Comparison of ENCODE assay signal across 1 cellular context in genomic region chr20:63519765-63520593, GRCh38.
TF ChIP-seq lines count a peak whose summit lies in the region.

No MANE protein-coding gene starts in this region.

TF ChIP-seq in HepG2, 621 proteins besides CTCF, POLR2A, EP300 and RAD21 (continued from another document and continues in another):
- no peak for TF ChIP-seq KDM3A (CRISPR knock-in tag; IDR thresholded peaks at IDR 0.05; ENCODE audit: low read depth)
- peak; percentile 19 for TF ChIP-seq AGO2 (optimal IDR thresholded peaks at IDR 0.05; ENCODE audit: low read depth, low read length)
- TF ChIP-seq KLF13 (CRISPR knock-in tag; IDR thresholded peaks at IDR 0.05): no peak
- TF ChIP-seq ZSCAN21 (CRISPR knock-in tag; IDR thresholded peaks at IDR 0.05; ENCODE audit: borderline replicate concordance): 0 out of 2 replicates have a peak, but pooled peaks have one; percentile 30
- no peak for TF ChIP-seq MTERF4 (CRISPR knock-in tag; IDR thresholded peaks at IDR 0.05)
- TF ChIP-seq ZNF597 (CRISPR knock-in tag; IDR thresholded peaks at IDR 0.05): no peak
- no peak for TF ChIP-seq ZMYM3 (CRISPR knock-in tag; IDR thresholded peaks at IDR 0.05)
- TF ChIP-seq CENPX (CRISPR knock-in tag; IDR thresholded peaks at IDR 0.05): no peak
- no peak for TF ChIP-seq HMG20A (CRISPR knock-in tag; IDR thresholded peaks at IDR 0.05; ENCODE audit: borderline replicate concordance)
- TF ChIP-seq ZNF160 (CRISPR knock-in tag; IDR thresholded peaks at IDR 0.05): no peak
- TF ChIP-seq JDP2 (CRISPR knock-in tag; IDR thresholded peaks at IDR 0.05; ENCODE audit: borderline replicate concordance): no peak
- no peak for TF ChIP-seq ZNF431 (CRISPR knock-in tag; IDR thresholded peaks at IDR 0.05; ENCODE audit: borderline replicate concordance, low read depth)
- TF ChIP-seq ZNF678 (CRISPR knock-in tag; IDR thresholded peaks at IDR 0.05): no peak
- TF ChIP-seq ZNF292 (CRISPR knock-in tag; IDR thresholded peaks at IDR 0.05; ENCODE audit: borderline replicate concordance, low read depth): no peak
- no peak for TF ChIP-seq ZNF547 (CRISPR knock-in tag; IDR thresholded peaks at IDR 0.05)
- no peak for TF ChIP-seq ZNF639 (CRISPR knock-in tag; conservative IDR thresholded peaks at IDR 0.05)
- TF ChIP-seq, protein P1, sequence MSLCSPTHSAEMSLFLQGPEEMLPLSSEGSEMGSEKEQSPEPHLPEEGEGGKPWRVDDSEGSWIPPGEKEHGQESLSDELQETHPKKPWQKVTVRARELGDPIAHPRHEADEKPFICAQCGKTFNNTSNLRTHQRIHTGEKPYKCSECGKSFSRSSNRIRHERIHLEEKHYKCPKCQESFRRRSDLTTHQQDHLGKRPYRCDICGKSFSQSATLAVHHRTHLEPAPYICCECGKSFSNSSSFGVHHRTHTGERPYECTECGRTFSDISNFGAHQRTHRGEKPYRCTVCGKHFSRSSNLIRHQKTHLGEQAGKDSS (CRISPR knock-in tag; IDR thresholded peaks at IDR 0.05; ENCODE audit: borderline replicate concordance, low read depth): no peak
- TF ChIP-seq PBX2 (CRISPR knock-in tag; IDR thresholded peaks at IDR 0.05): no peak
- TF ChIP-seq, protein P2, sequence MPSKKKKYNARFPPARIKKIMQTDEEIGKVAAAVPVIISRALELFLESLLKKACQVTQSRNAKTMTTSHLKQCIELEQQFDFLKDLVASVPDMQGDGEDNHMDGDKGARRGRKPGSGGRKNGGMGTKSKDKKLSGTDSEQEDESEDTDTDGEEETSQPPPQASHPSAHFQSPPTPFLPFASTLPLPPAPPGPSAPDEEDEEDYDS (CRISPR knock-in tag; IDR thresholded peaks at IDR 0.05): no peak
- no peak for TF ChIP-seq HMG20B (CRISPR knock-in tag; conservative IDR thresholded peaks at IDR 0.05)
- TF ChIP-seq RCOR2 (CRISPR knock-in tag; IDR thresholded peaks at IDR 0.05): no peak
- peak; percentile 31; the same call in 1 of the 2 replicates for TF ChIP-seq TAF1 (CRISPR knock-in tag; IDR thresholded peaks at IDR 0.05)
- 0 out of 2 replicates have a peak, but pooled peaks have one; percentile 17 for TF ChIP-seq ZGPAT (CRISPR knock-in tag; IDR thresholded peaks at IDR 0.05)
- no peak for TF ChIP-seq ZSCAN25 (CRISPR knock-in tag; IDR thresholded peaks at IDR 0.05)
- TF ChIP-seq LCORL (IDR thresholded peaks at IDR 0.05): no peak
- TF ChIP-seq LCORL (CRISPR knock-in tag; IDR thresholded peaks at IDR 0.05): 0 out of 2 replicates have a peak, but pooled peaks have one; percentile 23
- TF ChIP-seq, protein P3, sequence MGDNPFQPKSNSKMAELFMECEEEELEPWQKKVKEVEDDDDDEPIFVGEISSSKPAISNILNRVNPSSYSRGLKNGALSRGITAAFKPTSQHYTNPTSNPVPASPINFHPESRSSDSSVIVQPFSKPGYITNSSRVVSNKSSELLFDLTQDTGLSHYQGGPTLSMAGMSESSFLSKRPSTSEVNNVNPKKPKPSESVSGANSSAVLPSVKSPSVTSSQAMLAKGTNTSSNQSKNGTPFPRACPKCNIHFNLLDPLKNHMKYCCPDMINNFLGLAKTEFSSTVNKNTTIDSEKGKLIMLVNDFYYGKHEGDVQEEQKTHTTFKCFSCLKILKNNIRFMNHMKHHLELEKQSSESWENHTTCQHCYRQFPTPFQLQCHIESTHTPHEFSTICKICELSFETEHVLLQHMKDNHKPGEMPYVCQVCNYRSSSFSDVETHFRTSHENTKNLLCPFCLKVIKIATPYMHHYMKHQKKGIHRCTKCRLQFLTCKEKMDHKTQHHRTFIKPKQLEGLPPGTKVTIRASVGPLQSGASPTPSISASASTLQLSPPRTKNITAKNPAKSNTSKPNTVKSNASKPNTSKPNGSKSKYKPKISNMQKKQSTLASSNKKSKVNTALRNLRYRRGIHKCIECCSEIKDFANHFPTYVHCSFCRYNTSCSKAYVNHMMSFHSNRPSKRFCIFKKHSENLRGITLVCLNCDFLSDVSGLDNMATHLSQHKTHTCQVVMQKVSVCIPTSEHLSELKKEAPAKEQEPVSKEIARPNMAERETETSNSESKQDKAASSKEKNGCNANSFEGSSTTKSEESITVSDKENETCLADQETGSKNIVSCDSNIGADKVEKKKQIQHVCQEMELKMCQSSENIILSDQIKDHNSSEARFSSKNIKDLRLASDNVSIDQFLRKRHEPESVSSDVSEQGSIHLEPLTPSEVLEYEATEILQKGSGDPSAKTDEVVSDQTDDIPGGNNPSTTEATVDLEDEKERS (CRISPR knock-in tag; IDR thresholded peaks at IDR 0.05): no peak
- TF ChIP-seq IKZF1 (IDR thresholded peaks at IDR 0.05): no peak
- TF ChIP-seq ZNF782 (CRISPR knock-in tag; IDR thresholded peaks at IDR 0.05; ENCODE audit: borderline replicate concordance): no peak
- no peak for TF ChIP-seq EEA1 (CRISPR knock-in tag; IDR thresholded peaks at IDR 0.05; ENCODE audit: borderline replicate concordance)
- no peak for TF ChIP-seq ZNF501 (CRISPR knock-in tag; IDR thresholded peaks at IDR 0.05)
- peak; percentile 28; the same call in 1 of the 2 replicates for TF ChIP-seq HINFP (CRISPR knock-in tag; IDR thresholded peaks at IDR 0.05; ENCODE audit: low read depth)
- no peak for TF ChIP-seq MXD3 (CRISPR knock-in tag; IDR thresholded peaks at IDR 0.05)
- no peak for TF ChIP-seq ZNF33A (CRISPR knock-in tag; IDR thresholded peaks at IDR 0.05; ENCODE audit: borderline replicate concordance)
- TF ChIP-seq ZEB1 (IDR thresholded peaks at IDR 0.05; ENCODE audit: insufficient replicate concordance, low read depth): no peak
- TF ChIP-seq ATF7-NPFF (CRISPR knock-in tag; IDR thresholded peaks at IDR 0.05; ENCODE audit: low read depth): no peak
- peak; percentile 35 for TF ChIP-seq HNRNPK (IDR thresholded peaks at IDR 0.05; ENCODE audit: low read depth, low read length, poor library complexity, severe bottlenecking)
- TF ChIP-seq, protein P4, sequence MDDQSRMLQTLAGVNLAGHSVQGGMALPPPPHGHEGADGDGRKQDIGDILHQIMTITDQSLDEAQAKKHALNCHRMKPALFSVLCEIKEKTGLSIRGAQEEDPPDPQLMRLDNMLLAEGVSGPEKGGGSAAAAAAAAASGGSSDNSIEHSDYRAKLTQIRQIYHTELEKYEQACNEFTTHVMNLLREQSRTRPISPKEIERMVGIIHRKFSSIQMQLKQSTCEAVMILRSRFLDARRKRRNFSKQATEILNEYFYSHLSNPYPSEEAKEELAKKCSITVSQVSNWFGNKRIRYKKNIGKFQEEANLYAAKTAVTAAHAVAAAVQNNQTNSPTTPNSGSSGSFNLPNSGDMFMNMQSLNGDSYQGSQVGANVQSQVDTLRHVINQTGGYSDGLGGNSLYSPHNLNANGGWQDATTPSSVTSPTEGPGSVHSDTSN (CRISPR knock-in tag; IDR thresholded peaks at IDR 0.05; ENCODE audit: borderline replicate concordance): no peak
- TF ChIP-seq ETV5 (CRISPR knock-in tag; IDR thresholded peaks at IDR 0.05; ENCODE audit: borderline replicate concordance): no peak
- no peak for TF ChIP-seq ZNF724P (CRISPR knock-in tag; IDR thresholded peaks at IDR 0.05; ENCODE audit: borderline replicate concordance)
- TF ChIP-seq ZNF331 (CRISPR knock-in tag; IDR thresholded peaks at IDR 0.05): no peak
- no peak for TF ChIP-seq ZNF441 (CRISPR knock-in tag; IDR thresholded peaks at IDR 0.05; ENCODE audit: borderline replicate concordance)
- TF ChIP-seq MYNN (CRISPR knock-in tag; IDR thresholded peaks at IDR 0.05; ENCODE audit: low read depth): no peak
- TF ChIP-seq, protein P5, sequence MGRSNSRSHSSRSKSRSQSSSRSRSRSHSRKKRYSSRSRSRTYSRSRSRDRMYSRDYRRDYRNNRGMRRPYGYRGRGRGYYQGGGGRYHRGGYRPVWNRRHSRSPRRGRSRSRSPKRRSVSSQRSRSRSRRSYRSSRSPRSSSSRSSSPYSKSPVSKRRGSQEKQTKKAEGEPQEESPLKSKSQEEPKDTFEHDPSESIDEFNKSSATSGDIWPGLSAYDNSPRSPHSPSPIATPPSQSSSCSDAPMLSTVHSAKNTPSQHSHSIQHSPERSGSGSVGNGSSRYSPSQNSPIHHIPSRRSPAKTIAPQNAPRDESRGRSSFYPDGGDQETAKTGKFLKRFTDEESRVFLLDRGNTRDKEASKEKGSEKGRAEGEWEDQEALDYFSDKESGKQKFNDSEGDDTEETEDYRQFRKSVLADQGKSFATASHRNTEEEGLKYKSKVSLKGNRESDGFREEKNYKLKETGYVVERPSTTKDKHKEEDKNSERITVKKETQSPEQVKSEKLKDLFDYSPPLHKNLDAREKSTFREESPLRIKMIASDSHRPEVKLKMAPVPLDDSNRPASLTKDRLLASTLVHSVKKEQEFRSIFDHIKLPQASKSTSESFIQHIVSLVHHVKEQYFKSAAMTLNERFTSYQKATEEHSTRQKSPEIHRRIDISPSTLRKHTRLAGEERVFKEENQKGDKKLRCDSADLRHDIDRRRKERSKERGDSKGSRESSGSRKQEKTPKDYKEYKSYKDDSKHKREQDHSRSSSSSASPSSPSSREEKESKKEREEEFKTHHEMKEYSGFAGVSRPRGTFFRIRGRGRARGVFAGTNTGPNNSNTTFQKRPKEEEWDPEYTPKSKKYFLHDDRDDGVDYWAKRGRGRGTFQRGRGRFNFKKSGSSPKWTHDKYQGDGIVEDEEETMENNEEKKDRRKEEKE (IDR thresholded peaks at IDR 0.05): no peak
- TF ChIP-seq ZNF432 (CRISPR knock-in tag; IDR thresholded peaks at IDR 0.05; ENCODE audit: borderline replicate concordance): no peak
- no peak for TF ChIP-seq ZNF83 (CRISPR knock-in tag; IDR thresholded peaks at IDR 0.05; ENCODE audit: borderline replicate concordance)
- TF ChIP-seq MYC (CRISPR knock-in tag; IDR thresholded peaks at IDR 0.05; ENCODE audit: borderline replicate concordance): no peak; the same call in 1 of the 2 replicates
- no peak for TF ChIP-seq ZNF792 (CRISPR knock-in tag; IDR thresholded peaks at IDR 0.05)
- no peak for TF ChIP-seq REXO4 (CRISPR knock-in tag; IDR thresholded peaks at IDR 0.05; ENCODE audit: borderline replicate concordance)
- TF ChIP-seq, protein P6, sequence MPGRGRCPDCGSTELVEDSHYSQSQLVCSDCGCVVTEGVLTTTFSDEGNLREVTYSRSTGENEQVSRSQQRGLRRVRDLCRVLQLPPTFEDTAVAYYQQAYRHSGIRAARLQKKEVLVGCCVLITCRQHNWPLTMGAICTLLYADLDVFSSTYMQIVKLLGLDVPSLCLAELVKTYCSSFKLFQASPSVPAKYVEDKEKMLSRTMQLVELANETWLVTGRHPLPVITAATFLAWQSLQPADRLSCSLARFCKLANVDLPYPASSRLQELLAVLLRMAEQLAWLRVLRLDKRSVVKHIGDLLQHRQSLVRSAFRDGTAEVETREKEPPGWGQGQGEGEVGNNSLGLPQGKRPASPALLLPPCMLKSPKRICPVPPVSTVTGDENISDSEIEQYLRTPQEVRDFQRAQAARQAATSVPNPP (CRISPR knock-in tag; IDR thresholded peaks at IDR 0.05): no peak
